ENCODE assay signal across 30 cellular contexts in the genomic region with DNA sequence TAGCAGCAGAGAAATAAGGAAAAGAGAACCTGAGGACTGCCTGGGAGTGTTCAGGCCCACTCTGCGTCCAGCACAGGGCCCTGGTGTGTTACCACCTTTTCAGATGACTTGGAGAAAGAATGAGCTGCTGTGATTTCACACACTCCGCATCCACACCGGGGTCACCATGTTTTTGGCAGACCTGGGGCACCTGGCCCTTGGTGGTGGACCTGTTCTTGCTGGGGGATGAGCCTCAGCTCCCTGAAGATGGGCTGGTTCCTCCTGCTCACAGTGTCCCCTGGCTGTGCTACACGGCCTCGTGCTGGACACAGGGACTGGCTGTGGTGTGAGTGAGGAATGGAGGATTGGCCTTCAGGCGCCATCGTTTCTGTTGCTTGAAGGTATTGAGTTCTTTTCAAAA.
"Had no signal": no experiment of that assay in that cellular context is flagged by ENCODE, and none has a peak within 500 bp of the region (broad histone marks: within the 10 kb centered on the region; RNA-seq: fewer than 3 reads in every experiment).

No MANE protein-coding gene starts in this region.

- H3K27ac Mint-ChIP-seq: naive B cell; naive thymus-derived CD8-positive, alpha-beta T cell; natural killer cell treated with Interleukin-12 subunit alpha and Interleukin-12 subunit beta and Interleukin-15 and Interleukin-18, amount 100 ng/mL, for 72 hours; neural progenitor cell; progenitor cell of endocrine pancreas; stimulated activated memory B cell treated with anti-CD40 and anti-IgM and Interleukin-4, amounts not matched to agents 10 μg/mL and 1 μg/mL and 100 μg/mL, for 72 hours; stimulated activated naive CD8-positive, alpha-beta T cell treated with anti-CD3 and anti-CD28 coated beads, Interleukin-15, Interleukin-2, amounts not matched to agents 100 ng/mL and 50 ng/mL, for 24 hours; type B pancreatic cell had no signal

- H3K4me3 Mint-ChIP-seq: naive thymus-derived CD8-positive, alpha-beta T cell; natural killer cell treated with Interleukin-12 subunit alpha and Interleukin-12 subunit beta and Interleukin-15 and Interleukin-18, amount 100 ng/mL, for 72 hours; neural progenitor cell; stimulated activated memory B cell treated with anti-CD40 and anti-IgM and Interleukin-4, amounts not matched to agents 10 μg/mL and 1 μg/mL and 100 μg/mL, for 72 hours; stimulated activated naive CD8-positive, alpha-beta T cell treated with anti-CD3 and anti-CD28 coated beads, Interleukin-15, Interleukin-2, amounts not matched to agents 100 ng/mL and 50 ng/mL, for 24 hours; type B pancreatic cell had no signal

- H3K4me1 ChIP-seq: parathyroid adenoma, psoas muscle, right lobe of liver, suprapubic skin, testis, tibial artery, upper lobe of right lung, uterus had no signal

- ATAC-seq: naive thymus-derived CD8-positive, alpha-beta T cell; natural killer cell treated with Interleukin-12 subunit alpha and Interleukin-12 subunit beta and Interleukin-15 and Interleukin-18, amount 100 ng/mL, for 72 hours; psoas muscle; right cardiac atrium; right lobe of liver; stimulated activated memory B cell treated with anti-CD40 and anti-IgM and Interleukin-4, amounts not matched to agents 10 μg/mL and 1 μg/mL and 100 μg/mL, for 72 hours; upper lobe of right lung had no signal

- H3K79me2 ChIP-seq: parathyroid adenoma had no signal

- H3K4me2 ChIP-seq: neural progenitor cell had no signal

- H3K27me3 ChIP-seq: neural progenitor cell, neutrophil, ovary, right lobe of liver, testis, upper lobe of right lung, uterus had no signal

- H3K27ac ChIP-seq: neural progenitor cell, neutrophil, ovary, parathyroid adenoma, psoas muscle, right lobe of liver, sigmoid colon, suprapubic skin, testis, tibial artery, transverse colon, upper lobe of right lung, uterus had no signal

- H3K4me3 ChIP-seq: neural progenitor cell, ovary, psoas muscle, right lobe of liver, sigmoid colon, suprapubic skin, testis, tibial artery, transverse colon, upper lobe of right lung, uterus had no signal

- H3K9ac ChIP-seq: neural progenitor cell, parathyroid adenoma had no signal

- H2AFZ ChIP-seq: neural progenitor cell, parathyroid adenoma had no signal

- H3K36me3 Mint-ChIP-seq: naive thymus-derived CD8-positive, alpha-beta T cell; natural killer cell treated with Interleukin-12 subunit alpha and Interleukin-12 subunit beta and Interleukin-15 and Interleukin-18, amount 100 ng/mL, for 72 hours; neural progenitor cell; stimulated activated memory B cell treated with anti-CD40 and anti-IgM and Interleukin-4, amounts not matched to agents 10 μg/mL and 1 μg/mL and 100 μg/mL, for 72 hours; type B pancreatic cell had no signal

- H3K36me3 ChIP-seq: neural progenitor cell, neutrophil, ovary, right lobe of liver, sigmoid colon, suprapubic skin, tibial artery, transverse colon, upper lobe of right lung, uterus had no signal

- H3K9me3 ChIP-seq: neutrophil, ovary, psoas muscle, right lobe of liver, sigmoid colon, suprapubic skin, testis, tibial artery, upper lobe of right lung, uterus had no signal

- FAIRE-seq: small intestine had no signal

- DNase-seq: naive B cell; naive thymus-derived CD8-positive, alpha-beta T cell; nucleus accumbens; ovary; posterior cingulate gyrus; psoas muscle; right cardiac atrium; right lobe of liver; sigmoid colon; small intestine; stimulated activated CD4-positive, alpha-beta T cell treated with anti-CD3 and anti-CD28 coated beads, Interleukin-1b, Interleukin-23, amount 100 ng/mL, for 48 hours; stimulated activated CD4-positive, alpha-beta T cell treated with anti-CD3 and anti-CD28 coated beads, Interleukin-4, amount 100 ng/mL, for 1 hour; stimulated activated CD4-positive, alpha-beta T cell treated with anti-CD3 and anti-CD28 coated beads, Interleukin-4, amount 100 ng/mL, for 4 hours; stimulated activated CD8-positive, alpha-beta memory T cell treated with anti-CD3 and anti-CD28 coated beads, Interleukin-4, amount 100 ng/mL, for 48 hours; stimulated activated naive CD4-positive, alpha-beta T cell; substantia nigra; testis; tibial artery; transverse colon; upper lobe of right lung; uterus had no signal

- H3K9me3 Mint-ChIP-seq: naive thymus-derived CD8-positive, alpha-beta T cell; natural killer cell treated with Interleukin-12 subunit alpha and Interleukin-12 subunit beta and Interleukin-15 and Interleukin-18, amount 100 ng/mL, for 72 hours; neural progenitor cell; stimulated activated naive CD8-positive, alpha-beta T cell treated with anti-CD3 and anti-CD28 coated beads, Interleukin-15, Interleukin-2, amounts not matched to agents 100 ng/mL and 50 ng/mL, for 24 hours; type B pancreatic cell had no signal
